In genomic region chr19:4457654-4458406, GRCh38 we compare ENCODE assay signal across 1 cellular context.
TF ChIP-seq lines count a peak whose summit lies in the region.

A gene with protein sequence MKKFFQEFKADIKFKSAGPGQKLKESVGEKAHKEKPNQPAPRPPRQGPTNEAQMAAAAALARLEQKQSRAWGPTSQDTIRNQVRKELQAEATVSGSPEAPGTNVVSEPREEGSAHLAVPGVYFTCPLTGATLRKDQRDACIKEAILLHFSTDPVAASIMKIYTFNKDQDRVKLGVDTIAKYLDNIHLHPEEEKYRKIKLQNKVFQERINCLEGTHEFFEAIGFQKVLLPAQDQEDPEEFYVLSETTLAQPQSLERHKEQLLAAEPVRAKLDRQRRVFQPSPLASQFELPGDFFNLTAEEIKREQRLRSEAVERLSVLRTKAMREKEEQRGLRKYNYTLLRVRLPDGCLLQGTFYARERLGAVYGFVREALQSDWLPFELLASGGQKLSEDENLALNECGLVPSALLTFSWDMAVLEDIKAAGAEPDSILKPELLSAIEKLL (minus strand): TSS chr19:4457794. CDS start chr19:4457697, 97 bp downstream.

TF ChIP-seq in GM12878, 131 proteins besides CTCF, POLR2A, EP300 and RAD21 (continued from another document):
- TF ChIP-seq PBX3 (IDR thresholded peaks at IDR 0.05; ENCODE audit: insufficient replicate concordance, low read depth, low read length): peak; percentile 34
- TF ChIP-seq NFIC (IDR thresholded peaks at IDR 0.05; ENCODE audit: low read depth, low read length): no peak
- peak; percentile 74; the same call in 1 of the 2 replicates for TF ChIP-seq LARP7 (IDR thresholded peaks at IDR 0.05)
- peak; percentile 77; the same call in 1 of the 2 replicates for TF ChIP-seq CREM (IDR thresholded peaks at IDR 0.05; ENCODE audit: low read depth)
- peak; percentile 87 for TF ChIP-seq NR2C1 (IDR thresholded peaks at IDR 0.05)
- no peak for TF ChIP-seq STAT3 (IDR thresholded peaks at IDR 0.05; ENCODE audit: low read depth, low read length)
- peak in 1 of 2 experiments; percentile 88; a peak in 2 of 3 replicates for TF ChIP-seq EGR1 (IDR thresholded peaks at IDR 0.05; ENCODE audit: borderline replicate concordance in 1 of 2, low read depth in 2 of 2, low read length in 2 of 2)
- TF ChIP-seq IKZF2 (IDR thresholded peaks at IDR 0.05): no peak
- TF ChIP-seq HDGF (IDR thresholded peaks at IDR 0.05): peak; percentile 84
- 0 out of 2 replicates have a peak, but pooled peaks have one; percentile 47 for TF ChIP-seq ZNF24 (IDR thresholded peaks at IDR 0.05)
- TF ChIP-seq ZNF207 (IDR thresholded peaks at IDR 0.05; ENCODE audit: borderline replicate concordance): peak; percentile 84
- peak; percentile 43; the same call in 1 of the 2 replicates for TF ChIP-seq TAF1 (IDR thresholded peaks at IDR 0.05; ENCODE audit: borderline replicate concordance, low read depth, low read length)
- TF ChIP-seq KLF5 (IDR thresholded peaks at IDR 0.05; ENCODE audit: partially characterized antibody): peak; percentile 30
- TF ChIP-seq, protein P1, sequence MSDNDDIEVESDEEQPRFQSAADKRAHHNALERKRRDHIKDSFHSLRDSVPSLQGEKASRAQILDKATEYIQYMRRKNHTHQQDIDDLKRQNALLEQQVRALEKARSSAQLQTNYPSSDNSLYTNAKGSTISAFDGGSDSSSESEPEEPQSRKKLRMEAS (IDR thresholded peaks at IDR 0.05; ENCODE audit: low read depth, low read length): peak; percentile 84
- peak; percentile 83 for TF ChIP-seq CREB1 (IDR thresholded peaks at IDR 0.05; ENCODE audit: low read depth)
- no peak for TF ChIP-seq CBFB (IDR thresholded peaks at IDR 0.05; ENCODE audit: low read depth)
- no peak for TF ChIP-seq POLR2AphosphoS2 (IDR thresholded peaks at IDR 0.05; ENCODE audit: low read depth, low read length)
- peak; percentile 51; the same call in 1 of the 2 replicates for TF ChIP-seq IRF4 (IDR thresholded peaks at IDR 0.05; ENCODE audit: low read depth, low read length)
- no peak for TF ChIP-seq FOXM1 (IDR thresholded peaks at IDR 0.05; ENCODE audit: low read depth, low read length)
- TF ChIP-seq GABPA (IDR thresholded peaks at IDR 0.05; ENCODE audit: low read depth): peak; percentile 93
- TF ChIP-seq DPF2 (IDR thresholded peaks at IDR 0.05): no peak
- peak; percentile 97 for TF ChIP-seq BMI1 (IDR thresholded peaks at IDR 0.05; ENCODE audit: borderline replicate concordance)
- TF ChIP-seq POU2F2 (IDR thresholded peaks at IDR 0.05; ENCODE audit: borderline replicate concordance, low read depth, low read length): peak; percentile 66; the same call in 2 of the 3 replicates
- peak; percentile 53 for TF ChIP-seq SIX5 (IDR thresholded peaks at IDR 0.05; ENCODE audit: low read depth, low read length, severe bottlenecking)
- TF ChIP-seq NBN (IDR thresholded peaks at IDR 0.05): peak; percentile 78
- TF ChIP-seq, protein P2, sequence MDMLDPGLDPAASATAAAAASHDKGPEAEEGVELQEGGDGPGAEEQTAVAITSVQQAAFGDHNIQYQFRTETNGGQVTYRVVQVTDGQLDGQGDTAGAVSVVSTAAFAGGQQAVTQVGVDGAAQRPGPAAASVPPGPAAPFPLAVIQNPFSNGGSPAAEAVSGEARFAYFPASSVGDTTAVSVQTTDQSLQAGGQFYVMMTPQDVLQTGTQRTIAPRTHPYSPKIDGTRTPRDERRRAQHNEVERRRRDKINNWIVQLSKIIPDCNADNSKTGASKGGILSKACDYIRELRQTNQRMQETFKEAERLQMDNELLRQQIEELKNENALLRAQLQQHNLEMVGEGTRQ (IDR thresholded peaks at IDR 0.05; ENCODE audit: borderline replicate concordance, low read depth, low read length): peak; percentile 83
- 0 out of 2 replicates have a peak, but pooled peaks have one; percentile 69 for TF ChIP-seq CHD2 (IDR thresholded peaks at IDR 0.05; ENCODE audit: borderline replicate concordance, low read depth, low read length)
- peak; percentile 74 for TF ChIP-seq IKZF1 (conservative IDR thresholded peaks at IDR 0.05)
- TF ChIP-seq MEF2B (IDR thresholded peaks at IDR 0.05; ENCODE audit: partially characterized antibody, poor library complexity, severe bottlenecking): peak; percentile 44
- no peak for TF ChIP-seq ESRRA (IDR thresholded peaks at IDR 0.05; ENCODE audit: low read length)
- TF ChIP-seq USF1 (IDR thresholded peaks at IDR 0.05; ENCODE audit: borderline replicate concordance, extremely low read length, insufficient read depth, low read depth, low read length): peak; percentile 93
- peak; percentile 81 for TF ChIP-seq HCFC1 (IDR thresholded peaks at IDR 0.05; ENCODE audit: low read length)
- peak; percentile 89 for TF ChIP-seq ZBTB40 (IDR thresholded peaks at IDR 0.05; ENCODE audit: borderline replicate concordance)
- TF ChIP-seq, protein P3, sequence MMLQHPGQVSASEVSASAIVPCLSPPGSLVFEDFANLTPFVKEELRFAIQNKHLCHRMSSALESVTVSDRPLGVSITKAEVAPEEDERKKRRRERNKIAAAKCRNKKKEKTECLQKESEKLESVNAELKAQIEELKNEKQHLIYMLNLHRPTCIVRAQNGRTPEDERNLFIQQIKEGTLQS (IDR thresholded peaks at IDR 0.05; ENCODE audit: borderline replicate concordance, extremely low read depth, low read depth, low read length): peak; percentile 66; the same call in 1 of the 2 replicates
- peak; percentile 81 for TF ChIP-seq YY1 (IDR thresholded peaks at IDR 0.05; ENCODE audit: low read depth, low read length)
- no peak for TF ChIP-seq FOXK2 (IDR thresholded peaks at IDR 0.05)
- TF ChIP-seq RAD51 (IDR thresholded peaks at IDR 0.05): peak; percentile 93
- peak; percentile 52 for TF ChIP-seq NKRF (conservative IDR thresholded peaks at IDR 0.05)
- no peak for TF ChIP-seq CBX5 (IDR thresholded peaks at IDR 0.05; ENCODE audit: low read depth)
- peak; percentile 91 for TF ChIP-seq SIN3A (IDR thresholded peaks at IDR 0.05; ENCODE audit: low read depth, low read length)
- TF ChIP-seq NFXL1 (IDR thresholded peaks at IDR 0.05; ENCODE audit: borderline replicate concordance): no peak
- no peak for TF ChIP-seq WRNIP1 (IDR thresholded peaks at IDR 0.05; ENCODE audit: borderline replicate concordance, low read depth, low read length)
- TF ChIP-seq BHLHE40 (IDR thresholded peaks at IDR 0.05; ENCODE audit: borderline replicate concordance in 1 of 2, low read depth in 2 of 2, low read length in 1 of 2): peak; percentile 73 to 85; a peak in 3 of 4 replicates
- TF ChIP-seq MEF2A (IDR thresholded peaks at IDR 0.05; ENCODE audit: insufficient read depth, low read depth, low read length): peak; percentile 50; the same call in 1 of the 2 replicates
- peak; percentile 96 for TF ChIP-seq ELK1 (IDR thresholded peaks at IDR 0.05; ENCODE audit: low read depth, low read length)
- TF ChIP-seq, protein P4, sequence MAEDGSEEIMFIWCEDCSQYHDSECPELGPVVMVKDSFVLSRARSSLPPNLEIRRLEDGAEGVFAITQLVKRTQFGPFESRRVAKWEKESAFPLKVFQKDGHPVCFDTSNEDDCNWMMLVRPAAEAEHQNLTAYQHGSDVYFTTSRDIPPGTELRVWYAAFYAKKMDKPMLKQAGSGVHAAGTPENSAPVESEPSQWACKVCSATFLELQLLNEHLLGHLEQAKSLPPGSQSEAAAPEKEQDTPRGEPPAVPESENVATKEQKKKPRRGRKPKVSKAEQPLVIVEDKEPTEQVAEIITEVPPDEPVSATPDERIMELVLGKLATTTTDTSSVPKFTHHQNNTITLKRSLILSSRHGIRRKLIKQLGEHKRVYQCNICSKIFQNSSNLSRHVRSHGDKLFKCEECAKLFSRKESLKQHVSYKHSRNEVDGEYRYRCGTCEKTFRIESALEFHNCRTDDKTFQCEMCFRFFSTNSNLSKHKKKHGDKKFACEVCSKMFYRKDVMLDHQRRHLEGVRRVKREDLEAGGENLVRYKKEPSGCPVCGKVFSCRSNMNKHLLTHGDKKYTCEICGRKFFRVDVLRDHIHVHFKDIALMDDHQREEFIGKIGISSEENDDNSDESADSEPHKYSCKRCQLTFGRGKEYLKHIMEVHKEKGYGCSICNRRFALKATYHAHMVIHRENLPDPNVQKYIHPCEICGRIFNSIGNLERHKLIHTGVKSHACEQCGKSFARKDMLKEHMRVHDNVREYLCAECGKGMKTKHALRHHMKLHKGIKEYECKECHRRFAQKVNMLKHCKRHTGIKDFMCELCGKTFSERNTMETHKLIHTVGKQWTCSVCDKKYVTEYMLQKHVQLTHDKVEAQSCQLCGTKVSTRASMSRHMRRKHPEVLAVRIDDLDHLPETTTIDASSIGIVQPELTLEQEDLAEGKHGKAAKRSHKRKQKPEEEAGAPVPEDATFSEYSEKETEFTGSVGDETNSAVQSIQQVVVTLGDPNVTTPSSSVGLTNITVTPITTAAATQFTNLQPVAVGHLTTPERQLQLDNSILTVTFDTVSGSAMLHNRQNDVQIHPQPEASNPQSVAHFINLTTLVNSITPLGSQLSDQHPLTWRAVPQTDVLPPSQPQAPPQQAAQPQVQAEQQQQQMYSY (CRISPR knock-in tag; IDR thresholded peaks at IDR 0.05): no peak
- TF ChIP-seq MYB (IDR thresholded peaks at IDR 0.05; ENCODE audit: borderline replicate concordance, low read depth, low read length): no peak
- peak; percentile 90 for TF ChIP-seq MXI1 (IDR thresholded peaks at IDR 0.05; ENCODE audit: low read depth, low read length)
- peak; percentile 89 for TF ChIP-seq RELA (IDR thresholded peaks at IDR 0.05; ENCODE audit: borderline replicate concordance, partially characterized antibody)
- 0 out of 2 replicates have a peak, but pooled peaks have one; percentile 27 for TF ChIP-seq POLR2AphosphoS5 (IDR thresholded peaks at IDR 0.05; ENCODE audit: low read length)
- no peak for TF ChIP-seq SRF (IDR thresholded peaks at IDR 0.05; ENCODE audit: low read depth in 2 of 2, low read length in 2 of 2)
TF ChIP-seq in GM12878: peak in this region for 45.
